Comparison of ENCODE assay signal across 3 cellular contexts in genomic region chr3:14174483-14174882, GRCh38.
A peak's percentile ranks its signal among the peaks of the same experiment; 100 is the strongest.
TF ChIP-seq lines count a peak whose summit lies in the region.

No MANE protein-coding gene starts in this region.

TF ChIP-seq in SK-N-SH, 30 proteins besides CTCF, POLR2A, EP300 and RAD21:
- TF ChIP-seq FOXM1 (IDR thresholded peaks at IDR 0.05; ENCODE audit: low read depth), result no peak
- 0 out of 2 replicates have a peak, but pooled peaks have one; percentile 14 for TF ChIP-seq TCF12 (IDR thresholded peaks at IDR 0.05)
TF ChIP-seq in SK-N-SH: peak in this region for 1.

TF ChIP-seq in SK-N-SH treated with all-trans-retinoic acid at 6 μM for 48 hours, 23 proteins besides CTCF, POLR2A, EP300 and RAD21:
- TF ChIP-seq ESRRG (CRISPR knock-in tag; IDR thresholded peaks at IDR 0.05) (no peak), GLIS3 (CRISPR knock-in tag; IDR thresholded peaks at IDR 0.05) (no peak), PPARA (CRISPR knock-in tag; IDR thresholded peaks at IDR 0.05; ENCODE audit: borderline replicate concordance) (no peak), RARB (CRISPR knock-in tag; IDR thresholded peaks at IDR 0.05) (no peak), ZC3H10 (CRISPR knock-in tag; IDR thresholded peaks at IDR 0.05) (no peak), CSDC2 (CRISPR knock-in tag; IDR thresholded peaks at IDR 0.05) (no peak), OSR1 (CRISPR knock-in tag; IDR thresholded peaks at IDR 0.05) (no peak), ZNF70 (CRISPR knock-in tag; IDR thresholded peaks at IDR 0.05) (no peak), SNAI2 (CRISPR knock-in tag; IDR thresholded peaks at IDR 0.05) (no peak), ARNTL (CRISPR knock-in tag; IDR thresholded peaks at IDR 0.05; ENCODE audit: borderline replicate concordance, low read depth) (no peak)
- TF ChIP-seq, protein P1, sequence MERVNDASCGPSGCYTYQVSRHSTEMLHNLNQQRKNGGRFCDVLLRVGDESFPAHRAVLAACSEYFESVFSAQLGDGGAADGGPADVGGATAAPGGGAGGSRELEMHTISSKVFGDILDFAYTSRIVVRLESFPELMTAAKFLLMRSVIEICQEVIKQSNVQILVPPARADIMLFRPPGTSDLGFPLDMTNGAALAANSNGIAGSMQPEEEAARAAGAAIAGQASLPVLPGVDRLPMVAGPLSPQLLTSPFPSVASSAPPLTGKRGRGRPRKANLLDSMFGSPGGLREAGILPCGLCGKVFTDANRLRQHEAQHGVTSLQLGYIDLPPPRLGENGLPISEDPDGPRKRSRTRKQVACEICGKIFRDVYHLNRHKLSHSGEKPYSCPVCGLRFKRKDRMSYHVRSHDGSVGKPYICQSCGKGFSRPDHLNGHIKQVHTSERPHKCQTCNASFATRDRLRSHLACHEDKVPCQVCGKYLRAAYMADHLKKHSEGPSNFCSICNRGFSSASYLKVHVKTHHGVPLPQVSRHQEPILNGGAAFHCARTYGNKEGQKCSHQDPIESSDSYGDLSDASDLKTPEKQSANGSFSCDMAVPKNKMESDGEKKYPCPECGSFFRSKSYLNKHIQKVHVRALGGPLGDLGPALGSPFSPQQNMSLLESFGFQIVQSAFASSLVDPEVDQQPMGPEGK (CRISPR knock-in tag; IDR thresholded peaks at IDR 0.05; ENCODE audit: borderline replicate concordance), result no peak
- TF ChIP-seq, protein P2, sequence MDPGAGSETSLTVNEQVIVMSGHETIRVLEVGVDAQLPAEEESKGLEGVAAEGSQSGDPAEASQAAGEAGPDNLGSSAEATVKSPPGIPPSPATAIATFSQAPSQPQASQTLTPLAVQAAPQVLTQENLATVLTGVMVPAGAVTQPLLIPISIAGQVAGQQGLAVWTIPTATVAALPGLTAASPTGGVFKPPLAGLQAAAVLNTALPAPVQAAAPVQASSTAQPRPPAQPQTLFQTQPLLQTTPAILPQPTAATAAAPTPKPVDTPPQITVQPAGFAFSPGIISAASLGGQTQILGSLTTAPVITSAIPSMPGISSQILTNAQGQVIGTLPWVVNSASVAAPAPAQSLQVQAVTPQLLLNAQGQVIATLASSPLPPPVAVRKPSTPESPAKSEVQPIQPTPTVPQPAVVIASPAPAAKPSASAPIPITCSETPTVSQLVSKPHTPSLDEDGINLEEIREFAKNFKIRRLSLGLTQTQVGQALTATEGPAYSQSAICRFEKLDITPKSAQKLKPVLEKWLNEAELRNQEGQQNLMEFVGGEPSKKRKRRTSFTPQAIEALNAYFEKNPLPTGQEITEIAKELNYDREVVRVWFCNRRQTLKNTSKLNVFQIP (CRISPR knock-in tag; IDR thresholded peaks at IDR 0.05; ENCODE audit: borderline replicate concordance, low read depth), result no peak

TF ChIP-seq in K562, 482 proteins besides CTCF, POLR2A, EP300 and RAD21:
- TF ChIP-seq ZNF408 (CRISPR knock-in tag; IDR thresholded peaks at IDR 0.05; ENCODE audit: low read depth) (no peak), NCOA1 (IDR thresholded peaks at IDR 0.05; ENCODE audit: low read depth) (no peak), SMARCA4 (IDR thresholded peaks at IDR 0.05) (peak; percentile 36; the same call in 1 of the 2 replicates), CEBPG (CRISPR knock-in tag; IDR thresholded peaks at IDR 0.05) (no peak), CEBPG (tag; conservative IDR thresholded peaks at IDR 0.05 in 1 of 2, IDR thresholded peaks at IDR 0.05 in 1 of 2) (peak; percentile 63 to 89; a peak in 3 of 4 replicates), MCM5 (IDR thresholded peaks at IDR 0.05; ENCODE audit: low read depth) (no peak), ZNF764 (CRISPR knock-in tag; IDR thresholded peaks at IDR 0.05; ENCODE audit: low read depth) (no peak), PPARD (CRISPR knock-in tag; IDR thresholded peaks at IDR 0.05) (0 out of 2 replicates have a peak, but pooled peaks have one; percentile 24), SMAD3 (CRISPR knock-in tag; conservative IDR thresholded peaks at IDR 0.05) (no peak), CBFB (CRISPR knock-in tag; IDR thresholded peaks at IDR 0.05) (no peak), TBL1XR1 (IDR thresholded peaks at IDR 0.05; ENCODE audit: low read length in 2 of 2) (0 out of 4 replicates have a peak, but pooled peaks of 1 of the 2 experiments have one; percentile 16), ATF7 (IDR thresholded peaks at IDR 0.05) (peak; percentile 48; the same call in 1 of the 2 replicates), FOSL1 (tag; conservative IDR thresholded peaks at IDR 0.05) (peak; percentile 66), CEBPB (tag; IDR thresholded peaks at IDR 0.05) (peak; percentile 45), RAD51 (IDR thresholded peaks at IDR 0.05; ENCODE audit: borderline replicate concordance, low read depth) (no peak)
- TF ChIP-seq, protein P3, sequence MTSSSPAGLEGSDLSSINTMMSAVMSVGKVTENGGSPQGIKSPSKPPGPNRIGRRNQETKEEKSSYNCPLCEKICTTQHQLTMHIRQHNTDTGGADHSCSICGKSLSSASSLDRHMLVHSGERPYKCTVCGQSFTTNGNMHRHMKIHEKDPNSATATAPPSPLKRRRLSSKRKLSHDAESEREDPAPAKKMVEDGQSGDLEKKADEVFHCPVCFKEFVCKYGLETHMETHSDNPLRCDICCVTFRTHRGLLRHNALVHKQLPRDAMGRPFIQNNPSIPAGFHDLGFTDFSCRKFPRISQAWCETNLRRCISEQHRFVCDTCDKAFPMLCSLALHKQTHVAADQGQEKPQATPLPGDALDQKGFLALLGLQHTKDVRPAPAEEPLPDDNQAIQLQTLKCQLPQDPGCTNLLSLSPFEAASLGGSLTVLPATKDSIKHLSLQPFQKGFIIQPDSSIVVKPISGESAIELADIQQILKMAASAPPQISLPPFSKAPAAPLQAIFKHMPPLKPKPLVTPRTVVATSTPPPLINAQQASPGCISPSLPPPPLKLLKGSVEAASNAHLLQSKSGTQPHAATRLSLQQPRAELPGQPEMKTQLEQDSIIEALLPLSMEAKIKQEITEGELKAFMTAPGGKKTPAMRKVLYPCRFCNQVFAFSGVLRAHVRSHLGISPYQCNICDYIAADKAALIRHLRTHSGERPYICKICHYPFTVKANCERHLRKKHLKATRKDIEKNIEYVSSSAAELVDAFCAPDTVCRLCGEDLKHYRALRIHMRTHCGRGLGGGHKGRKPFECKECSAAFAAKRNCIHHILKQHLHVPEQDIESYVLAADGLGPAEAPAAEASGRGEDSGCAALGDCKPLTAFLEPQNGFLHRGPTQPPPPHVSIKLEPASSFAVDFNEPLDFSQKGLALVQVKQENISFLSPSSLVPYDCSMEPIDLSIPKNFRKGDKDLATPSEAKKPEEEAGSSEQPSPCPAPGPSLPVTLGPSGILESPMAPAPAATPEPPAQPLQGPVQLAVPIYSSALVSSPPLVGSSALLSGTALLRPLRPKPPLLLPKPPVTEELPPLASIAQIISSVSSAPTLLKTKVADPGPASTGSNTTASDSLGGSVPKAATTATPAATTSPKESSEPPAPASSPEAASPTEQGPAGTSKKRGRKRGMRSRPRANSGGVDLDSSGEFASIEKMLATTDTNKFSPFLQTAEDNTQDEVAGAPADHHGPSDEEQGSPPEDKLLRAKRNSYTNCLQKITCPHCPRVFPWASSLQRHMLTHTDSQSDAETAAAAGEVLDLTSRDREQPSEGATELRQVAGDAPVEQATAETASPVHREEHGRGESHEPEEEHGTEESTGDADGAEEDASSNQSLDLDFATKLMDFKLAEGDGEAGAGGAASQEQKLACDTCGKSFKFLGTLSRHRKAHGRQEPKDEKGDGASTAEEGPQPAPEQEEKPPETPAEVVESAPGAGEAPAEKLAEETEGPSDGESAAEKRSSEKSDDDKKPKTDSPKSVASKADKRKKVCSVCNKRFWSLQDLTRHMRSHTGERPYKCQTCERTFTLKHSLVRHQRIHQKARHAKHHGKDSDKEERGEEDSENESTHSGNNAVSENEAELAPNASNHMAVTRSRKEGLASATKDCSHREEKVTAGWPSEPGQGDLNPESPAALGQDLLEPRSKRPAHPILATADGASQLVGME (CRISPR knock-in tag; IDR thresholded peaks at IDR 0.05), result no peak
- TF ChIP-seq, protein P4, sequence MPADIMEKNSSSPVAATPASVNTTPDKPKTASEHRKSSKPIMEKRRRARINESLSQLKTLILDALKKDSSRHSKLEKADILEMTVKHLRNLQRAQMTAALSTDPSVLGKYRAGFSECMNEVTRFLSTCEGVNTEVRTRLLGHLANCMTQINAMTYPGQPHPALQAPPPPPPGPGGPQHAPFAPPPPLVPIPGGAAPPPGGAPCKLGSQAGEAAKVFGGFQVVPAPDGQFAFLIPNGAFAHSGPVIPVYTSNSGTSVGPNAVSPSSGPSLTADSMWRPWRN (IDR thresholded peaks at IDR 0.05; ENCODE audit: low read depth), result no peak
- TF ChIP-seq, protein P5, sequence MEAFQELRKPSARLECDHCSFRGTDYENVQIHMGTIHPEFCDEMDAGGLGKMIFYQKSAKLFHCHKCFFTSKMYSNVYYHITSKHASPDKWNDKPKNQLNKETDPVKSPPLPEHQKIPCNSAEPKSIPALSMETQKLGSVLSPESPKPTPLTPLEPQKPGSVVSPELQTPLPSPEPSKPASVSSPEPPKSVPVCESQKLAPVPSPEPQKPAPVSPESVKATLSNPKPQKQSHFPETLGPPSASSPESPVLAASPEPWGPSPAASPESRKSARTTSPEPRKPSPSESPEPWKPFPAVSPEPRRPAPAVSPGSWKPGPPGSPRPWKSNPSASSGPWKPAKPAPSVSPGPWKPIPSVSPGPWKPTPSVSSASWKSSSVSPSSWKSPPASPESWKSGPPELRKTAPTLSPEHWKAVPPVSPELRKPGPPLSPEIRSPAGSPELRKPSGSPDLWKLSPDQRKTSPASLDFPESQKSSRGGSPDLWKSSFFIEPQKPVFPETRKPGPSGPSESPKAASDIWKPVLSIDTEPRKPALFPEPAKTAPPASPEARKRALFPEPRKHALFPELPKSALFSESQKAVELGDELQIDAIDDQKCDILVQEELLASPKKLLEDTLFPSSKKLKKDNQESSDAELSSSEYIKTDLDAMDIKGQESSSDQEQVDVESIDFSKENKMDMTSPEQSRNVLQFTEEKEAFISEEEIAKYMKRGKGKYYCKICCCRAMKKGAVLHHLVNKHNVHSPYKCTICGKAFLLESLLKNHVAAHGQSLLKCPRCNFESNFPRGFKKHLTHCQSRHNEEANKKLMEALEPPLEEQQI (IDR thresholded peaks at IDR 0.05), result no peak
- TF ChIP-seq, protein P6, sequence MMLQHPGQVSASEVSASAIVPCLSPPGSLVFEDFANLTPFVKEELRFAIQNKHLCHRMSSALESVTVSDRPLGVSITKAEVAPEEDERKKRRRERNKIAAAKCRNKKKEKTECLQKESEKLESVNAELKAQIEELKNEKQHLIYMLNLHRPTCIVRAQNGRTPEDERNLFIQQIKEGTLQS (IDR thresholded peaks at IDR 0.05), result peak; percentile 83
- TF ChIP-seq, protein P6 (CRISPR knock-in tag; conservative IDR thresholded peaks at IDR 0.05), result no peak
- TF ChIP-seq, protein P1 (CRISPR knock-in tag; IDR thresholded peaks at IDR 0.05; ENCODE audit: borderline replicate concordance), result no peak
